Comparison of ENCODE assay signal across 9 cellular contexts in the genomic region with DNA sequence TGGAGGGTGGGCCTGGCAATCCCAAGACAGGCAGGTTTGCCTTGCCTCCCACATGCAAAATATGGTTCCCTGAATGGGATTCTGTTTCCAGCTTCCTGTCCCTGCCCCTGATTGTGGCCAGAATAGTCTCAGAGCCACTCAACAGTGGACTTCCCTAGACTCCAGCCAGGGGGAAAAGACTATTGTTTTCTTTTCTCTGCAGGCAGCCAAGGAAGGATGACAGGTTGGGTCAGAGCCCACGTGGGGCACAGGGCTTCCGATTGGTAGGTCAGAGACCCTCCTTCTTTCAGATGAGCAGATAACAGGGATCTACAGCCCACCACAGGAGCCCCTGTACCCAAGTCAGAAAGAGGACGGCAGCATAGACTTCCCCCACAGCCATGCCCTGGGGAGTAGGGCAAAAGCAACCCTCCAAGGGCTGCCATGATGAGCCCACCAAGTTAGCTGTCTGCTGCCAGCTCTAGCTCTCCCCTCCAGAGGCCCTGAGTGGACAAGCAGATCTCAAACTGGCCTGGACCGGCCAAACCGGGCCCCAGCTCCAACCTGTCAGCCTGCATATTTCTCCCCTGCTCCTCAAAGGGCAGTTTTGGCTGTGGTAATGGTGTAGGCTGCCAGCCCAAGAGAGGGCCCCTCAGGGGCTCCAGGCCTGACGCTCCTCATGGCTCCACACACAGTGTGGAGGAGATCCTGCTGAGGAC. TPM values are rescaled to one million over a fixed set of nuclear protein-coding genes. Genes with fewer than 3 reads are reported as not detected.
DNase-seq lines count a peak whose midpoint lies in the region.
"Had no signal": no experiment of that assay in that cellular context is flagged by ENCODE, and none has a peak within 500 bp of the region (broad histone marks: within the 10 kb centered on the region; RNA-seq: fewer than 3 reads in every experiment).

No MANE protein-coding gene starts in this region.

- no peaks in the 10 kb centered on the region for H3K9me3 ChIP-seq in stomach smooth muscle (ENCODE audit: control insufficient read depth in 2 of 2, low read length in 2 of 2)

- H3K36me3 ChIP-seq in stomach smooth muscle (ENCODE audit: control insufficient read depth in 2 of 2, insufficient read depth in 2 of 2, low read length in 2 of 2), result peaks cover 14% of the 10 kb centered on the region in 2 donors

- peak overlapping the region; percentile 93 for H3K27ac Mint-ChIP-seq in activated CD4-positive, alpha-beta T cell treated with anti-CD3 and anti-CD28 coated beads, Interleukin-2, amount 10 ng/mL, durations not matched to agents 7 days and 5 days
- peak overlapping the region; percentile 56 for H3K27ac Mint-ChIP-seq in activated T-helper 2 cell treated with anti-CD3 and anti-CD28 coated beads, Interferon-gamma antibody, Interleukin-2, Interleukin-4, amounts not matched to agents 10 μg/mL and 5 μg/mL and 100 μg/mL, durations not matched to agents 14 hours and 24 hours and 36 hours

- no peak for DNase-seq in activated CD4-positive, alpha-beta T cell treated with anti-CD3 and anti-CD28 coated beads, Interleukin-2, amount 10 ng/mL, durations not matched to agents 7 days and 5 days
- no peak for DNase-seq in activated CD4-positive, alpha-beta T cell treated with anti-CD3 and anti-CD28 coated beads for 48 hours
- no peak for DNase-seq in activated T-helper 2 cell treated with anti-CD3 and anti-CD28 coated beads, Interferon-gamma antibody, Interleukin-2, Interleukin-4, amounts not matched to agents 10 μg/mL and 5 μg/mL and 100 μg/mL, durations not matched to agents 14 hours and 24 hours and 36 hours (ENCODE audit: low spot score)
- DNase-seq in left kidney (ENCODE audit: low read depth, low spot score) (peak; percentile 92), NCI-H82 (lab: John Stamatoyannopoulos, UW) (no peak), GOT3 (lab: John Stamatoyannopoulos, UW) (no peak), DMS 273 treated with DMSO at 0.1 percent for 48 hours (lab: John Stamatoyannopoulos, UW) (no peak)

- H3K36me3 Mint-ChIP-seq in activated CD4-positive, alpha-beta T cell treated with anti-CD3 and anti-CD28 coated beads, Interleukin-2, amount 10 ng/mL, durations not matched to agents 7 days and 5 days (ENCODE audit: low read depth), result peaks cover 30% of the 10 kb centered on the region
- H3K36me3 Mint-ChIP-seq in activated T-helper 2 cell treated with anti-CD3 and anti-CD28 coated beads, Interferon-gamma antibody, Interleukin-2, Interleukin-4, amounts not matched to agents 10 μg/mL and 5 μg/mL and 100 μg/mL, durations not matched to agents 14 hours and 24 hours and 36 hours (ENCODE audit: low read depth), result peaks cover 25% of the 10 kb centered on the region

- H3K4me1 Mint-ChIP-seq in activated CD4-positive, alpha-beta T cell treated with anti-CD3 and anti-CD28 coated beads, Interleukin-2, amount 10 ng/mL, durations not matched to agents 7 days and 5 days, result peaks cover 89% of the 10 kb centered on the region
- H3K4me1 Mint-ChIP-seq in activated T-helper 2 cell treated with anti-CD3 and anti-CD28 coated beads, Interferon-gamma antibody, Interleukin-2, Interleukin-4, amounts not matched to agents 10 μg/mL and 5 μg/mL and 100 μg/mL, durations not matched to agents 14 hours and 24 hours and 36 hours (ENCODE audit: low read depth), result peaks cover 54% of the 10 kb centered on the region

- H3K9me3 Mint-ChIP-seq in activated CD4-positive, alpha-beta T cell treated with anti-CD3 and anti-CD28 coated beads, Interleukin-2, amount 10 ng/mL, durations not matched to agents 7 days and 5 days, result no peaks in the 10 kb centered on the region
- no peaks in the 10 kb centered on the region for H3K9me3 Mint-ChIP-seq in activated T-helper 2 cell treated with anti-CD3 and anti-CD28 coated beads, Interferon-gamma antibody, Interleukin-2, Interleukin-4, amounts not matched to agents 10 μg/mL and 5 μg/mL and 100 μg/mL, durations not matched to agents 14 hours and 24 hours and 36 hours

- peak overlapping the region; percentile 32 for H3K4me3 Mint-ChIP-seq in activated CD4-positive, alpha-beta T cell treated with anti-CD3 and anti-CD28 coated beads, Interleukin-2, amount 10 ng/mL, durations not matched to agents 7 days and 5 days
- no peak overlapping the region for H3K4me3 Mint-ChIP-seq in activated T-helper 2 cell treated with anti-CD3 and anti-CD28 coated beads, Interferon-gamma antibody, Interleukin-2, Interleukin-4, amounts not matched to agents 10 μg/mL and 5 μg/mL and 100 μg/mL, durations not matched to agents 14 hours and 24 hours and 36 hours (ENCODE audit: low read depth)

- peaks cover 21% of the 10 kb centered on the region for H3K4me1 ChIP-seq in stomach smooth muscle (ENCODE audit: control insufficient read depth, insufficient read depth, low read length)

- no peak overlapping the region for H3K9ac ChIP-seq in stomach smooth muscle (ENCODE audit: low read length in 2 of 2)

- no peak overlapping the region for H3K4me3 ChIP-seq in stomach smooth muscle (ENCODE audit: low read length in 2 of 2)

- CTCF ChIA-PET in activated CD4-positive, alpha-beta T cell treated with anti-CD3 and anti-CD28 coated beads, Interleukin-2, amount 10 ng/mL, durations not matched to agents 7 days and 5 days (lab: Charles Lee), result interaction anchor here (0.6 to 10.9 kb wide), 12 partner anchors 8 to 596 kb away, joined by 3 to 91 read pairs (median 4); partner anchors contain the start of genes TWF2 and WDR82

- H3K27me3 ChIP-seq in stomach smooth muscle (ENCODE audit: control insufficient read depth in 1 of 2, insufficient read depth in 2 of 2, low read length in 2 of 2), result no peaks in the 10 kb centered on the region

- H3K27ac ChIP-seq in stomach smooth muscle (ENCODE audit: low read length), result peak overlapping the region; percentile 11

- POLR2A ChIA-PET in activated CD4-positive, alpha-beta T cell treated with anti-CD3 and anti-CD28 coated beads, Interleukin-2, amount 10 ng/mL, durations not matched to agents 7 days and 5 days (lab: Charles Lee), result no interaction called here

- intact Hi-C loops in activated T-helper 2 cell treated with anti-CD3 and anti-CD28 coated beads, Interferon-gamma antibody, Interleukin-2, Interleukin-4, amounts not matched to agents 10 μg/mL and 5 μg/mL and 100 μg/mL, durations not matched to agents 14 hours and 24 hours and 36 hours (cut with micrococcal nuclease), result no loop called here

- no peaks in the 10 kb centered on the region for H3K27me3 Mint-ChIP-seq in activated CD4-positive, alpha-beta T cell treated with anti-CD3 and anti-CD28 coated beads, Interleukin-2, amount 10 ng/mL, durations not matched to agents 7 days and 5 days
- H3K27me3 Mint-ChIP-seq in activated T-helper 2 cell treated with anti-CD3 and anti-CD28 coated beads, Interferon-gamma antibody, Interleukin-2, Interleukin-4, amounts not matched to agents 10 μg/mL and 5 μg/mL and 100 μg/mL, durations not matched to agents 14 hours and 24 hours and 36 hours (ENCODE audit: low read depth), result no peaks in the 10 kb centered on the region

RNA-seq across cellular contexts. Expression of gene TLR9, which starts 6.3 kb away (rescaled TPM):
- total RNA-seq in activated CD4-positive, alpha-beta T cell treated with anti-CD3 and anti-CD28 coated beads, Interleukin-2, amount 10 ng/mL, durations not matched to agents 7 days and 5 days, result under 1 TPM; 0.55 to 0.65 TPM
- 0.32 and 0.50 TPM in 2 replicates for total RNA-seq in activated T-helper 2 cell treated with anti-CD3 and anti-CD28 coated beads, Interferon-gamma antibody, Interleukin-2, Interleukin-4, amounts not matched to agents 10 μg/mL and 5 μg/mL and 100 μg/mL, durations not matched to agents 14 hours and 24 hours and 36 hours
- total RNA-seq: pulmonary artery endothelial cell had no signal

RNA-seq across cellular contexts. Expression of gene TWF2, which starts 19.9 kb away (rescaled TPM):
- total RNA-seq in activated CD4-positive, alpha-beta T cell treated with anti-CD3 and anti-CD28 coated beads, Interleukin-2, amount 10 ng/mL, durations not matched to agents 7 days and 5 days, result 100 to 1,000 TPM; 117 to 119 TPM
- 89.7 and 91.1 TPM in 2 replicates for total RNA-seq in activated T-helper 2 cell treated with anti-CD3 and anti-CD28 coated beads, Interferon-gamma antibody, Interleukin-2, Interleukin-4, amounts not matched to agents 10 μg/mL and 5 μg/mL and 100 μg/mL, durations not matched to agents 14 hours and 24 hours and 36 hours

RNA-seq across cellular contexts. Expression of gene ALAS1, which starts 21.1 kb away (rescaled TPM):
- 10 to 100 TPM; 47.5 to 58.4 TPM for total RNA-seq in activated CD4-positive, alpha-beta T cell treated with anti-CD3 and anti-CD28 coated beads, Interleukin-2, amount 10 ng/mL, durations not matched to agents 7 days and 5 days
- 117 and 123 TPM in 2 replicates for total RNA-seq in activated T-helper 2 cell treated with anti-CD3 and anti-CD28 coated beads, Interferon-gamma antibody, Interleukin-2, Interleukin-4, amounts not matched to agents 10 μg/mL and 5 μg/mL and 100 μg/mL, durations not matched to agents 14 hours and 24 hours and 36 hours

RNA-seq across cellular contexts. Expression of gene PPM1M, which starts 26.5 kb away (rescaled TPM):
- 10 to 100 TPM; 82.2 to 92.7 TPM for total RNA-seq in activated CD4-positive, alpha-beta T cell treated with anti-CD3 and anti-CD28 coated beads, Interleukin-2, amount 10 ng/mL, durations not matched to agents 7 days and 5 days
- total RNA-seq in activated T-helper 2 cell treated with anti-CD3 and anti-CD28 coated beads, Interferon-gamma antibody, Interleukin-2, Interleukin-4, amounts not matched to agents 10 μg/mL and 5 μg/mL and 100 μg/mL, durations not matched to agents 14 hours and 24 hours and 36 hours, result 44.7 and 46.4 TPM in 2 replicates

RNA-seq across cellular contexts. Expression of gene WDR82, which starts 59.3 kb away (rescaled TPM):
- 100 to 1,000 TPM; 140 to 143 TPM for total RNA-seq in activated CD4-positive, alpha-beta T cell treated with anti-CD3 and anti-CD28 coated beads, Interleukin-2, amount 10 ng/mL, durations not matched to agents 7 days and 5 days
- total RNA-seq in activated T-helper 2 cell treated with anti-CD3 and anti-CD28 coated beads, Interferon-gamma antibody, Interleukin-2, Interleukin-4, amounts not matched to agents 10 μg/mL and 5 μg/mL and 100 μg/mL, durations not matched to agents 14 hours and 24 hours and 36 hours, result 101 and 103 TPM in 2 replicates
